Comparison of ENCODE assay signal across 8 cellular contexts in the genomic region with DNA sequence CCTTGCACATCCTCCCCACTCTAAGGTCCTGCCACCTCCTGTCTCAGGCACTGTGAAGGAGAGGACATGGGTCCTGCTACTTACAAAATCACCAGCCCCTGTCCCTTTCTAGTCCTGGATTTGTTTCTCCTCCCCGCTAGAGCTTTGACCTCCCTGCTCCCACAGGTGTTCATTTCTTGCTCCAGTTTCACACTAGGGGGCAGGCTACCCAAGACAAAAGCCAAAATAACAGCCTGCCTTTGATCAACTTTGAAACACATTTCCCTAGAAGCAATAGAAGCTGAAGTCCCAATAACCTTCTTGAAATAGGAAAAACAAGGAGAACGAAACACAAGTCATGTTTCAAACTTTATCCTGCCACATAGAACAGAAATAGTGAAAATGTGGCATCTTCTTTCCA.
DNase-seq lines count a peak whose midpoint lies in the region; ATAC-seq and TF ChIP-seq lines count a peak whose summit lies in the region.

No MANE protein-coding gene starts in this region.

- H3K27ac ChIP-seq in PC-3 (ENCODE audit: low read length) (no peak overlapping the region), breast epithelium (no peak overlapping the region)

- no peaks in the 10 kb centered on the region for H4K20me1 ChIP-seq in PC-3 (ENCODE audit: low read length)

- no peak for TF ChIP-seq CTCF in Calu3 (IDR thresholded peaks at IDR 0.05; ENCODE audit: unreplicated experiment)
- peak; percentile 64 for TF ChIP-seq CTCF in PC-3 (conservative IDR thresholded peaks at IDR 0.05; ENCODE audit: low read depth, low read length)
- peak in 2 of 3 donors; percentile 19 to 45 for TF ChIP-seq CTCF in breast epithelium (IDR thresholded peaks at IDR 0.05)

- no peak overlapping the region for H3K9ac ChIP-seq in PC-3 (ENCODE audit: low read length)

- no peaks in the 10 kb centered on the region for H3K79me2 ChIP-seq in PC-3 (ENCODE audit: low read length)

- ATAC-seq in GM21526 (IDR thresholded peaks at IDR 0.05; ENCODE audit: low FRiP score, unreplicated experiment) (peak; percentile 76), PC-3 (no peak), GM19395 (IDR thresholded peaks at IDR 0.05; ENCODE audit: unreplicated experiment) (no peak), HG02938 (IDR thresholded peaks at IDR 0.05; ENCODE audit: unreplicated experiment) (no peak), GM18498 (IDR thresholded peaks at IDR 0.05; ENCODE audit: unreplicated experiment) (no peak)

- H3K27ac Mint-ChIP-seq in Calu3 (ENCODE audit: unreplicated experiment): no peak overlapping the region

- intact Hi-C loops in Calu3 (cut with micrococcal nuclease; ENCODE audit: unreplicated experiment) (loop anchor here (1.0 to 5.0 kb wide), 2 partner anchors 100 to 125 kb away; no protein-coding TSS in a partner anchor), PC-3 (cut with micrococcal nuclease) (loop anchor here (1.0 kb wide), 1 partner anchor 100 kb away; no protein-coding TSS in a partner anchor), breast epithelium (cut with DNase I; ENCODE audit: low total_unique reads) (no loop called here)

- no peaks in the 10 kb centered on the region for H3K36me3 Mint-ChIP-seq in Calu3 (ENCODE audit: insufficient read depth, unreplicated experiment)

- H3K9me3 ChIP-seq in PC-3 (ENCODE audit: low read length) (no peaks in the 10 kb centered on the region), breast epithelium (no peaks in the 10 kb centered on the region)

- no peaks in the 10 kb centered on the region for H3K9me3 Mint-ChIP-seq in Calu3 (ENCODE audit: low read depth, unreplicated experiment)

- no peak for TF ChIP-seq POLR2A in breast epithelium (IDR thresholded peaks at IDR 0.05)

- BruUV-seq in Calu3 (replicated peaks; lab: Mats Ljungman, UMichigan) (no TSS peak), PC-3 (replicated peaks; lab: Mats Ljungman, UMichigan) (no TSS peak)

- H3K36me3 ChIP-seq in PC-3 (ENCODE audit: low read depth, low read length): no peaks in the 10 kb centered on the region
- no peaks in the 10 kb centered on the region for H3K36me3 ChIP-seq in breast epithelium

- H3K27me3 ChIP-seq in PC-3 (ENCODE audit: low read length) (peaks cover 7% of the 10 kb centered on the region; the same call in 1 of the 2 replicates), breast epithelium (no peaks in the 10 kb centered on the region)

- no peaks in the 10 kb centered on the region for H3K4me1 Mint-ChIP-seq in Calu3 (ENCODE audit: low read depth, unreplicated experiment)

- H3K4me1 ChIP-seq in PC-3 (ENCODE audit: insufficient read depth, low read length): no peaks in the 10 kb centered on the region
- H3K4me1 ChIP-seq in breast epithelium: no peaks in the 10 kb centered on the region

- no peaks in the 10 kb centered on the region for H3K9me2 ChIP-seq in PC-3 (replicated peaks; ENCODE audit: low read length)

- no peak overlapping the region for H3K4me3 Mint-ChIP-seq in Calu3 (ENCODE audit: low read depth, unreplicated experiment)

- CTCF ChIA-PET in Calu3 (lab: Charles Lee) (interaction anchor here (1.0 to 1.1 kb wide), 2 partner anchors 100 to 125 kb away, joined by 4 to 10 read pairs; no protein-coding TSS in a partner anchor), PC-3 (lab: Charles Lee) (no interaction called here)

- H3F3A ChIP-seq in PC-3 (ENCODE audit: low read length, unreplicated experiment): no peaks in the 10 kb centered on the region

- H2AFZ ChIP-seq in PC-3 (ENCODE audit: low read length): no peak overlapping the region

- H3K4me2 ChIP-seq in PC-3 (ENCODE audit: low read length): no peak overlapping the region

- POLR2A ChIA-PET in PC-3 (lab: Charles Lee; ENCODE audit: unreplicated experiment): no interaction called here

- H3K4me3 ChIP-seq in PC-3 (ENCODE audit: low read length) (no peak overlapping the region), breast epithelium (no peak overlapping the region)

- DNase-seq in Calu3 (peak; percentile 13), PC-3 (peak; percentile 28), breast epithelium (ENCODE audit: low spot score in 2 of 2) (no peak), lung microvascular endothelial cell (ENCODE audit: low read depth in 2 of 2) (peak; percentile 45 to 62)

- H3K27me3 Mint-ChIP-seq in Calu3 (ENCODE audit: unreplicated experiment): no peaks in the 10 kb centered on the region

Comparison
In these comparisons a context has a peak if more than half of its experiments do, and no peak if none do; other contexts are left out.
1. DNase-seq: peak in Calu3 (single experiment), PC-3 (single experiment) and lung microvascular endothelial cell (2 of 2); none in breast epithelium (0 of 2).